In the genomic region with DNA sequence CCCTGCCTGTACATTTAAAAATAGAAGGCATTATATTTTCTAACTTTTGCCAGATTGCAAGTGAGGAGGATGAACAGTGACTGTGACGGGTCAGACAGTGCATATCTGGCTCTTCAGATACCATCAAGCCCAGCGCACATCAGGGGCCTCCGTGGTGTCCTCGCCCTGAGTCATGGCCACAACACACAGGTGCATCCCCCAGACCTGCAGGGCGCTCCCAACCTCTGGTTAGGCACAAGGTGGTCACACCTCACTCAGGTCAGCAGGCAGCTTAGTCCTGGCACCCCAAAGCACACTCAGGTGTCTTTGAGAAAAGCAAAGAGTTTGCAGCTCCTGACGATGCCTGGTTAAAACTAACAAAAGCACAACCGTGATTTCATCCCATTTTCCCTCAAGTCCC, we compare ENCODE assay signal across 23 cellular contexts. TPM values are rescaled to one million over a fixed set of nuclear protein-coding genes. Genes with fewer than 3 reads are reported as not detected.
"Had no signal": no experiment of that assay in that cellular context is flagged by ENCODE, and none has a peak within 500 bp of the region (broad histone marks: within the 10 kb centered on the region; RNA-seq: fewer than 3 reads in every experiment).

No MANE protein-coding gene starts in this region.

- DNase-seq: colonic mucosa; dermis blood vessel endothelial cell; dorsolateral prefrontal cortex; effector CD4-positive, alpha-beta T cell; effector memory CD8-positive, alpha-beta T cell; foreskin keratinocyte; heart left ventricle; hypothalamus; immature natural killer cell; left cardiac atrium; left lung; left ventricle myocardium superior; lower lobe of right lung; mesenchymal stem cell; mucosa of descending colon; naive B cell had no signal

- H3K4me1 ChIP-seq: colonic mucosa, esophagus muscularis mucosa, foreskin keratinocyte, gastroesophageal sphincter, heart left ventricle, left lung, lower lobe of right lung had no signal

- H3K27ac Mint-ChIP-seq: effector memory CD8-positive, alpha-beta T cell; immature natural killer cell; mesothelial cell of epicardium; naive B cell had no signal

- H3K9me3 Mint-ChIP-seq: mesothelial cell of epicardium had no signal

- H3K4me3 ChIP-seq: colonic mucosa, dorsolateral prefrontal cortex, esophagus muscularis mucosa, gastroesophageal sphincter, heart left ventricle, hepatocyte, left lung, lower lobe of right lung, mucosa of descending colon had no signal

- H3K27ac ChIP-seq: colonic mucosa, dorsolateral prefrontal cortex, esophagus muscularis mucosa, foreskin keratinocyte, gastroesophageal sphincter, heart left ventricle, hepatocyte, left lung, lower lobe of right lung had no signal

- H3K4me2 ChIP-seq: hepatocyte had no signal

- H3K36me3 Mint-ChIP-seq: immature natural killer cell, mesothelial cell of epicardium, naive B cell had no signal

- H3K9me3 ChIP-seq: colonic mucosa, esophagus muscularis mucosa, gastroesophageal sphincter, heart left ventricle, left lung, lower lobe of right lung, mucosa of descending colon had no signal

- H2AFZ ChIP-seq: hepatocyte had no signal

- H3K27me3 Mint-ChIP-seq: effector memory CD8-positive, alpha-beta T cell had no signal

- FAIRE-seq: endothelial cell of umbilical vein, frontal cortex, keratinocyte had no signal

- H3K4me1 Mint-ChIP-seq: immature natural killer cell, naive B cell had no signal

- H3K36me3 ChIP-seq: colonic mucosa, esophagus muscularis mucosa, gastroesophageal sphincter, heart left ventricle, left lung, lower lobe of right lung had no signal

- H3K79me2 ChIP-seq: hepatocyte had no signal

- H3K4me3 Mint-ChIP-seq: effector memory CD8-positive, alpha-beta T cell; immature natural killer cell; mesothelial cell of epicardium; naive B cell had no signal

- ATAC-seq: effector memory CD8-positive, alpha-beta T cell; foreskin keratinocyte; gastroesophageal sphincter; heart left ventricle; left cardiac atrium; left lung; left ventricle myocardium superior; lower lobe of right lung; mucosa of descending colon had no signal

RNA-seq across cellular contexts. Expression of gene IRX2, which starts 28.6 kb away (rescaled TPM):
- total RNA-seq: endothelial cell of umbilical vein had no signal
- polyA plus RNA-seq: endothelial cell of umbilical vein, immature natural killer cell had no signal
